In genomic region chr16:25060920-25061319, GRCh38 we compare ENCODE assay signal across 11 cellular contexts. TPM values are rescaled to one million over a fixed set of nuclear protein-coding genes. Genes with fewer than 3 reads are reported as not detected.
A peak's percentile ranks its signal among the peaks of the same experiment; 100 is the strongest.
DNase-seq lines count a peak whose midpoint lies in the region; ATAC-seq and TF ChIP-seq lines count a peak whose summit lies in the region.
"Had no signal": no experiment of that assay in that cellular context is flagged by ENCODE, and none has a peak within 500 bp of the region (broad histone marks: within the 10 kb centered on the region; RNA-seq: fewer than 3 reads in every experiment).

No MANE protein-coding gene starts in this region.

- peak in 1 of 4 donors; percentile 25 for TF ChIP-seq POLR2A in esophagus squamous epithelium (IDR thresholded peaks at IDR 0.05)

- H3K27me3 ChIP-seq in esophagus squamous epithelium = no peaks in the 10 kb centered on the region

- no peak overlapping the region for H3K4me3 ChIP-seq in esophagus squamous epithelium

- no peaks in the 10 kb centered on the region for H3K36me3 ChIP-seq in esophagus squamous epithelium

- no peaks in the 10 kb centered on the region for H3K9me3 ChIP-seq in esophagus squamous epithelium

- ATAC-seq in GM19043 (IDR thresholded peaks at IDR 0.05; ENCODE audit: low read depth, unreplicated experiment) (peak; percentile 54), esophagus mucosa (peak; percentile 58)

- WGBS in esophagus squamous epithelium, 2 donors = 64% methylated on average over 1 of the region's 1 CpG; no CpG with 5 or more reads in 1 of the 2 donors

- no peak for TF ChIP-seq CTCF in esophagus squamous epithelium (IDR thresholded peaks at IDR 0.05)

- intact Hi-C loops in esophagus squamous epithelium (cut with DNase I) = loop anchor here (5.0 kb wide), 1 partner anchor 46 kb away; no protein-coding TSS in a partner anchor

- peak overlapping the region in 1 of 4 donors; percentile 25 for H3K27ac ChIP-seq in esophagus squamous epithelium
- H3K27ac ChIP-seq: C4-2B, parathyroid adenoma had no signal

- peaks cover 0 to 15% (median 0%) of the 10 kb centered on the region in 3 donors for H3K4me1 ChIP-seq in esophagus squamous epithelium
- H3K4me1 ChIP-seq: parathyroid adenoma had no signal

- DNase-seq in AML-193 (lab: John Stamatoyannopoulos, UW) (peak; percentile 80 to 81), OCI-M2 (lab: John Stamatoyannopoulos, UW; ENCODE audit: unreplicated experiment) (peak; percentile 13), DMS53 (lab: John Stamatoyannopoulos, UW) (no peak), esophagus squamous epithelium (lab: John Stamatoyannopoulos, UW) (no peak), UCSD-AML1 (lab: John Stamatoyannopoulos, UW; ENCODE audit: unreplicated experiment) (no peak), NCI-H1436 (lab: John Stamatoyannopoulos, UW) (no peak)
- DNase-seq: NCI-H187 treated with DMSO at 0.1 percent for 48 hours had no signal

RNA-seq across cellular contexts. Expression of gene ARHGAP17, which starts 45.8 kb away (rescaled TPM):
- 33.0 TPM for total RNA-seq in esophagus mucosa
- total RNA-seq in esophagus squamous epithelium = 10 to 100 TPM; 36.2 to 48.1 (median 43.2) TPM

RNA-seq across cellular contexts. Expression of gene LCMT1, which starts 50.6 kb away (rescaled TPM):
- total RNA-seq in esophagus mucosa (26.8 TPM), esophagus squamous epithelium (10 to 100 TPM; 20.4 to 35.5 (median 22.6) TPM)

Comparison
In these comparisons a context has a peak if more than half of its experiments do, and no peak if none do; other contexts are left out.
1. DNase-seq: peak in AML-193 (2 of 2) and OCI-M2 (single experiment); none in DMS53 (single experiment), esophagus squamous epithelium (single experiment), UCSD-AML1 (single experiment) and NCI-H1436 (single experiment).